In the genomic region with DNA sequence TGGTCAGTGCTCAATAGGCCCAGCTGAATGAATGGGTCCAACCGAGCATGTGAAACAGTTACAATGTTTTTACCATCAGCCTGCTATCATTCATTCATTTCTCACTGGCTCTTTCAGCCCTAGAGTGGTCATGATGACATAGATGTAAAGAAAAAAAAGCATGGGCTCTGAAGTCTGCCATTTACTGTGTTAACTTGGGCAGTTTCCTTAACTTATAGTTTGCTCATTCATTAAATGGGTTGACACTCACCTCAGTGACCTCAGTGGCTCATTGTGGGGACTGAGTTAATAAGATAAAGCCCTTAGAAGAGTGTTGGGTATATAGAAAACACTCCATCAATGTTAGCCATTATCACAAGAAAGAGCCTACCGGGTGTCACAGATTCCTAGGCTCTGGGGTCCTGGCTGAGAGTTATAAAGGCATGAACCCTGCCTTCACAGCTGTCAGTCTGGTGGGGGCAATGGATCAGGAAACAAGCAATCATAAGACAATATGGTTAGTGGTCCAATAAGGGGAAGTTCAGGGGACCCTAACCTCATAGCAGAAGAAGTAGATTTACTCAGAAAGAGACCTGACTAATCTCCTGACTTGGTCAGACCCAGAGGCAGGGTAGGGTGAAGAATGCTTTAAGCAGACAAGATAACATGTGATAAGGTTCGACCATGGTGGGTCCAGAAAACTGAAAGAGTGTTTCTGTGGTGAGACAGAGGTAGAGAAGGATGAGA, we compare ENCODE assay signal across 23 cellular contexts. TPM values are rescaled to one million over a fixed set of nuclear protein-coding genes. Genes with fewer than 3 reads are reported as not detected.
A peak's percentile ranks its signal among the peaks of the same experiment; 100 is the strongest.
DNase-seq lines count a peak whose midpoint lies in the region; ATAC-seq and FAIRE-seq lines count a peak whose summit lies in the region.
"Had no signal": no experiment of that assay in that cellular context is flagged by ENCODE, and none has a peak within 500 bp of the region (broad histone marks: within the 10 kb centered on the region; RNA-seq: fewer than 3 reads in every experiment).

No MANE protein-coding gene starts in this region.

- WGBS in right cardiac atrium, result 43% methylated on average over 3 of the region's 3 CpGs

- H3K4me1 ChIP-seq in adipocyte (ENCODE audit: control insufficient read depth, insufficient read depth, low read length) (peaks cover 35% of the 10 kb centered on the region), right cardiac atrium (ENCODE audit: control insufficient read depth, insufficient read depth, low read length) (peaks cover 5% of the 10 kb centered on the region)
- H3K4me1 ChIP-seq: Peyer's patch, prostate gland had no signal

- H3K4me3 ChIP-seq in adipocyte (ENCODE audit: low read length) (peak overlapping the region; percentile 75), right cardiac atrium (ENCODE audit: low read length) (no peak overlapping the region)
- H3K4me3 ChIP-seq: ascending aorta, Peyer's patch, prostate gland had no signal

- H3K36me3 ChIP-seq in adipocyte (ENCODE audit: control insufficient read depth, insufficient read depth, low read length, severe bottlenecking), result peaks cover 26% of the 10 kb centered on the region
- H3K36me3 ChIP-seq: ascending aorta, Peyer's patch, prostate gland had no signal

- H3K9ac ChIP-seq in adipocyte (ENCODE audit: low read length), result peak overlapping the region; percentile 89

- H3K9me3 ChIP-seq in adipocyte (ENCODE audit: control insufficient read depth, low read length) (no peaks in the 10 kb centered on the region), right cardiac atrium (ENCODE audit: control insufficient read depth, low read length) (no peaks in the 10 kb centered on the region)
- H3K9me3 ChIP-seq: ascending aorta, Peyer's patch, prostate gland had no signal

- no peaks in the 10 kb centered on the region for H3K27me3 ChIP-seq in adipocyte (replicated peaks; ENCODE audit: control insufficient read depth, insufficient read depth, low read length)
- H3K27me3 ChIP-seq in right cardiac atrium (ENCODE audit: control insufficient read depth, insufficient read depth), result no peaks in the 10 kb centered on the region
- H3K27me3 ChIP-seq: ascending aorta, Peyer's patch had no signal

- intact Hi-C loops in right cardiac atrium (cut with DNase I), result no loop called here

- no peak overlapping the region for H3K27ac ChIP-seq in right cardiac atrium (ENCODE audit: low read length)
- H3K27ac ChIP-seq: ascending aorta, Peyer's patch, prostate gland had no signal

- no peak for FAIRE-seq in frontal cortex (lab: Jason Lieb, UNC)
- FAIRE-seq: H1 had no signal

- DNase-seq in adipocyte (ENCODE audit: low read depth), result no peak
- DNase-seq in frontal cortex (ENCODE audit: low spot score in 2 of 2), result no peak
- DNase-seq in mucosa of gallbladder (ENCODE audit: low spot score), result no peak
- no peak for DNase-seq in right cardiac atrium
- DNase-seq in HCEC 1CT, result no peak
- DNase-seq: activated CD4-positive, alpha-beta T cell treated with anti-CD3 and anti-CD28 coated beads for 48 hours; activated T-cell treated with anti-CD3 and anti-CD28 coated beads, Interleukin-2, amount 50 U/mL, for 4 hours; cortex of kidney; hippocampal formation; naive B cell; NCI-H1436; NCI-H69; Peyer's patch; T-helper 1 cell; trophoblast cell had no signal

- ATAC-seq in GM18499 (IDR thresholded peaks at IDR 0.05; ENCODE audit: insufficient read depth, unreplicated experiment), result peak; percentile 58
- ATAC-seq in GM19395 (IDR thresholded peaks at IDR 0.05; ENCODE audit: unreplicated experiment), result peak; percentile 58
- peak; percentile 62 for ATAC-seq in HG03045 (IDR thresholded peaks at IDR 0.05; ENCODE audit: unreplicated experiment)
- ATAC-seq in right cardiac atrium, result no peak
- ATAC-seq: activated T-cell treated with anti-CD3 and anti-CD28 coated beads, Interleukin-2, amount 50 U/mL, for 4 hours; esophagus mucosa; left lobe of liver had no signal

RNA-seq across cellular contexts. Expression of a gene that starts 29.7 kb away (rescaled TPM):
- 51.0 TPM for total RNA-seq in frontal cortex
- 19.6 TPM for total RNA-seq in mucosa of gallbladder
- 10 to 100 TPM; 15.1 to 31.1 (median 17.0) TPM for total RNA-seq in right cardiac atrium
- polyA plus RNA-seq in right cardiac atrium, result 15.8 TPM

Comparison
In these comparisons a context has a peak if more than half of its experiments do, and no peak if none do; other contexts are left out.
1. ATAC-seq: peak in GM18499 (single experiment), GM19395 (single experiment) and HG03045 (single experiment); none in right cardiac atrium (0 of 2).